In the genomic region with DNA sequence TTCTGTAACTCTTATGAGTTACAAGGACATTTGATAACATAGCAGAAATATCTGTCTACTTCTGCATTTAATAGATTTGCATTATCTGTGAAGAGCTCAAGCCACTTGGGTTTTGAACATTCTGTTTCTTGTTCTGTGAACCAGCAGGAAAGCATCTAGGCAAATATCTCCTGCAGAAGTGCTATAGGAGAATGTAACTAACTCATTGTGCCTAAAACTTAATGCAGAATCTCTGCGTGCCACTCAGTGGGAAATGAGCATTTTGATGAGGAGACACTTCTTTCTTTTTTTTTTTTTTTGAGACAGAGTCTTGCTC, we compare ENCODE assay signal across 16 cellular contexts.
DNase-seq lines count a peak whose midpoint lies in the region; ATAC-seq, FAIRE-seq and TF ChIP-seq lines count a peak whose summit lies in the region.
"Had no signal": no experiment of that assay in that cellular context is flagged by ENCODE, and none has a peak within 500 bp of the region (broad histone marks: within the 10 kb centered on the region; RNA-seq: fewer than 3 reads in every experiment).

No MANE protein-coding gene starts in this region.

- CTCF ChIA-PET in K562 (lab: Yijun Ruan, JAX; ENCODE audit: low intra/inter-chr PET ratio), result no interaction called here
- CTCF ChIA-PET in HepG2 (lab: Yijun Ruan, JAX; ENCODE audit: low intra/inter-chr PET ratio, low total read pairs), result no interaction called here
- CTCF ChIA-PET in CD4-positive, alpha-beta memory T cell (lab: Charles Lee; ENCODE audit: partially characterized antibody), result interaction anchor here (0.7 to 4.0 kb wide), 4 partner anchors 9 to 486 kb away, joined by 3 to 22 read pairs (median 4); no protein-coding TSS in a partner anchor

- H2AFZ ChIP-seq in K562 (ENCODE audit: low read depth, low read length) (no peak overlapping the region), HepG2 (ENCODE audit: low read length) (no peak overlapping the region)

- no peaks in the 10 kb centered on the region for H4K20me1 ChIP-seq in BLaER1 treated with 17β-estradiol and CSF1 and Interleukin-3, amounts not matched to agents 10 nM and 100 nM
- H4K20me1 ChIP-seq in K562 (replicated peaks; ENCODE audit: control insufficient read depth, insufficient read depth, low read length) (no peaks in the 10 kb centered on the region), HepG2 (ENCODE audit: insufficient read depth, low read length) (no peaks in the 10 kb centered on the region)

- H3K4me3 Mint-ChIP-seq in stimulated activated memory B cell treated with anti-CD40 and anti-IgM and Interleukin-4, amounts not matched to agents 10 μg/mL and 1 μg/mL and 100 μg/mL, for 72 hours, result no peak overlapping the region
- no peak overlapping the region for H3K4me3 Mint-ChIP-seq in CD4-positive, alpha-beta memory T cell
- H3K4me3 Mint-ChIP-seq: activated naive CD8-positive, alpha-beta T cell treated with anti-CD3 and anti-CD28 coated beads, Interleukin-2, amount 10 ng/mL, durations not matched to agents 7 days and 5 days; T-helper 17 cell had no signal

- no peaks in the 10 kb centered on the region for H3K27me3 Mint-ChIP-seq in stimulated activated memory B cell treated with anti-CD40 and anti-IgM and Interleukin-4, amounts not matched to agents 10 μg/mL and 1 μg/mL and 100 μg/mL, for 72 hours
- H3K27me3 Mint-ChIP-seq in CD4-positive, alpha-beta memory T cell, result peaks cover 0 to 3% of the 10 kb centered on the region in 2 donors
- H3K27me3 Mint-ChIP-seq: T-helper 17 cell had no signal

- no peaks in the 10 kb centered on the region for H3K36me3 ChIP-seq in BLaER1 treated with 17β-estradiol and CSF1 and Interleukin-3, amounts not matched to agents 10 nM and 100 nM
- H3K36me3 ChIP-seq in K562 (ENCODE audit: control insufficient read depth, insufficient read depth, low read length), result no peaks in the 10 kb centered on the region
- no peaks in the 10 kb centered on the region for H3K36me3 ChIP-seq in HepG2 (replicated peaks in 1 of 2; ENCODE audit: control insufficient read depth in 1 of 2, insufficient read depth in 2 of 2, low read length in 2 of 2)
- no peaks in the 10 kb centered on the region for H3K36me3 ChIP-seq in small intestine (ENCODE audit: control insufficient read depth in 2 of 2, insufficient read depth in 2 of 2, low read length in 2 of 2)
- H3K36me3 ChIP-seq in CD4-positive, alpha-beta memory T cell (ENCODE audit: insufficient read depth, low read length), result no peaks in the 10 kb centered on the region
- H3K36me3 ChIP-seq: ovary had no signal

- peak overlapping the region in 9 of 11 experiments; percentile 30 to 70 (median 64); a peak in 17 of 22 replicates for H3K27ac ChIP-seq in BLaER1 treated with 17β-estradiol and CSF1 and Interleukin-3, amounts not matched to agents 10 nM and 100 nM
- H3K27ac ChIP-seq in K562 (ENCODE audit: extremely low read depth, low read depth, low read length), result no peak overlapping the region
- H3K27ac ChIP-seq in HepG2 (ENCODE audit: extremely low read length, insufficient read depth, low read length), result no peak overlapping the region
- H3K27ac ChIP-seq in small intestine (ENCODE audit: low read depth in 1 of 2, low read length in 1 of 2), result peak overlapping the region in 1 of 2 donors; percentile 64
- H3K27ac ChIP-seq in CD4-positive, alpha-beta memory T cell (ENCODE audit: low read depth, low read length), result no peak overlapping the region

- H3K4me2 ChIP-seq in BLaER1 treated with 17β-estradiol and CSF1 and Interleukin-3, amounts not matched to agents 10 nM and 100 nM, result peak overlapping the region; percentile 37 to 78 (median 51); a peak in 19 of 22 replicates
- H3K4me2 ChIP-seq in K562 (ENCODE audit: insufficient read depth, low read length) (no peak overlapping the region), HepG2 (ENCODE audit: low read depth, low read length) (0 out of 2 replicates have a peak overlapping the region, but pooled peaks have one; percentile 29)

- H3K9ac ChIP-seq in BLaER1 treated with 17β-estradiol and CSF1 and Interleukin-3, amounts not matched to agents 10 nM and 100 nM, result peak overlapping the region in 1 of 11 experiments; percentile 10; a peak in 1 of 22 replicates
- H3K9ac ChIP-seq in K562 (ENCODE audit: insufficient read depth in 1 of 2, low read depth in 2 of 2, low read length in 2 of 2), result no peak overlapping the region
- H3K9ac ChIP-seq in HepG2 (ENCODE audit: insufficient read depth, low read depth, low read length), result no peak overlapping the region

- no peak for FAIRE-seq in K562 (lab: Jason Lieb, UNC)
- no peak for FAIRE-seq in HepG2 (lab: Jason Lieb, UNC)
- FAIRE-seq in small intestine (lab: Jason Lieb, UNC), result no peak

- in situ Hi-C loops in K562 (cut with MboI) (loop anchor here (5.0 kb wide), 1 partner anchor 224 kb away; no protein-coding TSS in a partner anchor), HepG2 (cut with HindIII; ENCODE audit: extremely low pct_ligation_motif_present, low pct_unique_long_range_greater_than_20kb) (loop anchor here (10.0 kb wide), 1 partner anchor 221 kb away; no protein-coding TSS in a partner anchor)

- peaks cover 23% of the 10 kb centered on the region for H3K4me1 Mint-ChIP-seq in stimulated activated memory B cell treated with anti-CD40 and anti-IgM and Interleukin-4, amounts not matched to agents 10 μg/mL and 1 μg/mL and 100 μg/mL, for 72 hours
- H3K4me1 Mint-ChIP-seq in CD4-positive, alpha-beta memory T cell, result peaks cover 0 to 3% (median under 1%) of the 10 kb centered on the region in 4 donors

- H3K9me1 ChIP-seq in K562 (ENCODE audit: control insufficient read depth, insufficient read depth, low read length), result no peaks in the 10 kb centered on the region

- BruUV-seq in K562 (replicated peaks; lab: Mats Ljungman, UMichigan) (no TSS peak), HepG2 (replicated peaks; lab: Mats Ljungman, UMichigan) (no TSS peak)

- H3K27me3 ChIP-seq in BLaER1 treated with 17β-estradiol and CSF1 and Interleukin-3, amounts not matched to agents 10 nM and 100 nM, result no peaks in the 10 kb centered on the region
- H3K27me3 ChIP-seq in K562 (ENCODE audit: control insufficient read depth in 2 of 2, insufficient read depth in 2 of 2, low read length in 2 of 2) (no peaks in the 10 kb centered on the region), HepG2 (ENCODE audit: control insufficient read depth in 1 of 2, insufficient read depth in 2 of 2, low read length in 2 of 2) (no peaks in the 10 kb centered on the region), small intestine (ENCODE audit: control insufficient read depth in 2 of 2, insufficient read depth in 2 of 2, low read length in 2 of 2) (no peaks in the 10 kb centered on the region)
- no peaks in the 10 kb centered on the region for H3K27me3 ChIP-seq in CD4-positive, alpha-beta memory T cell (ENCODE audit: insufficient read depth, low read length)
- H3K27me3 ChIP-seq: ovary had no signal

- no peaks in the 10 kb centered on the region for H3K9me3 ChIP-seq in BLaER1 treated with 17β-estradiol and CSF1 and Interleukin-3, amounts not matched to agents 10 nM and 100 nM (replicated peaks in 1 of 11)
- H3K9me3 ChIP-seq in K562 (replicated peaks; ENCODE audit: control insufficient read depth, insufficient read depth, low read depth, low read length) (no peaks in the 10 kb centered on the region), HepG2 (ENCODE audit: low read length) (no peaks in the 10 kb centered on the region), small intestine (ENCODE audit: control insufficient read depth, low read depth) (no peaks in the 10 kb centered on the region)
- H3K9me3 ChIP-seq in CD4-positive, alpha-beta memory T cell (ENCODE audit: control insufficient read depth in 1 of 2, low read length in 2 of 2), result no peaks in the 10 kb centered on the region
- H3K9me3 ChIP-seq: ovary had no signal

- TF ChIP-seq EP300 in K562 (IDR thresholded peaks at IDR 0.05; ENCODE audit: low read length) (no peak), HepG2 (IDR thresholded peaks at IDR 0.05; ENCODE audit: low read depth in 2 of 2, low read length in 2 of 2) (no peak), HepG2 (CRISPR knock-in tag; IDR thresholded peaks at IDR 0.05; ENCODE audit: borderline replicate concordance) (no peak)

- no peak for ATAC-seq in K562
- no peak for ATAC-seq in HepG2
- ATAC-seq in stimulated activated memory B cell treated with anti-CD40 and anti-IgM and Interleukin-4, amounts not matched to agents 10 μg/mL and 1 μg/mL and 100 μg/mL, for 72 hours, result no peak
- no peak for ATAC-seq in GM19455 (IDR thresholded peaks at IDR 0.05; ENCODE audit: unreplicated experiment)
- ATAC-seq: left colon, T-helper 17 cell had no signal

- H3K79me2 ChIP-seq in K562 (ENCODE audit: control insufficient read depth, insufficient read depth, low read length), result no peaks in the 10 kb centered on the region
- no peaks in the 10 kb centered on the region for H3K79me2 ChIP-seq in HepG2 (ENCODE audit: insufficient read depth, low read length)

- H3K4me1 ChIP-seq in BLaER1 treated with 17β-estradiol and CSF1 and Interleukin-3, amounts not matched to agents 10 nM and 100 nM, result peaks cover 9 to 28% (median 22%) of the 10 kb centered on the region in 10 experiments
- H3K4me1 ChIP-seq in K562 (replicated peaks in 1 of 2; ENCODE audit: control insufficient read depth in 2 of 2, insufficient read depth in 2 of 2, low read length in 2 of 2) (peaks cover 0 to 2% of the 10 kb centered on the region in 2 experiments; a peak in 1 of 5 replicates), HepG2 (ENCODE audit: insufficient read depth, low read length) (peaks cover 51% of the 10 kb centered on the region), small intestine (ENCODE audit: control insufficient read depth in 2 of 2, insufficient read depth in 1 of 2, low read depth in 1 of 2, low read length in 1 of 2) (peaks cover 0 to 2% of the 10 kb centered on the region in 2 donors)
- H3K4me1 ChIP-seq in CD4-positive, alpha-beta memory T cell (ENCODE audit: insufficient read depth, low read length), result no peaks in the 10 kb centered on the region

- POLR2A ChIA-PET in K562 (lab: Yijun Ruan, JAX) (interaction anchor here (1.1 to 1.6 kb wide), 4 partner anchors 9 to 194 kb away, joined by 3 to 6 read pairs (median 4); partner anchors contain the start of gene MYL12A), HepG2 (lab: Yijun Ruan, JAX) (interaction anchor here (0.6 to 1.1 kb wide), 2 partner anchors 90 to 94 kb away, joined by 3 to 6 read pairs; no protein-coding TSS in a partner anchor)
- POLR2A ChIA-PET in CD4-positive, alpha-beta memory T cell (lab: Charles Lee; ENCODE audit: partially characterized antibody), result no interaction called here

- TF ChIP-seq CTCF in K562 (IDR thresholded peaks at IDR 0.05 in 2 of 3, conservative IDR thresholded peaks at IDR 0.05 in 1 of 3; ENCODE audit: insufficient read depth in 2 of 3, low read depth in 1 of 3, low read length in 3 of 3), result no peak
- TF ChIP-seq CTCF in HepG2 (CRISPR knock-in tag; IDR thresholded peaks at IDR 0.05), result no peak

- WGBS in K562 (ENCODE audit: insufficient coverage, low coverage, missing lambda C conversion rate), result 25% methylated on average over 1 of the region's 1 CpG
- 76% methylated on average over 1 of the region's 1 CpG for WGBS in HepG2 (ENCODE audit: low lambda C conversion rate)
- WGBS in small intestine, 3 donors, result 77 to 92% (median 90%) methylated on average over 1 of the region's 1 CpG

- TF ChIP-seq RAD21 in K562 (CRISPR knock-in tag; conservative IDR thresholded peaks at IDR 0.05 in 1 of 2, IDR thresholded peaks at IDR 0.05 in 1 of 2) (no peak), HepG2 (CRISPR knock-in tag; IDR thresholded peaks at IDR 0.05) (no peak)

- TF ChIP-seq POLR2A in K562 (conservative IDR thresholded peaks at IDR 0.05) (no peak), HepG2 (IDR thresholded peaks at IDR 0.05; ENCODE audit: insufficient read depth in 1 of 2, low read depth in 2 of 2, low read length in 2 of 2) (no peak)

- H3K9me3 Mint-ChIP-seq in stimulated activated memory B cell treated with anti-CD40 and anti-IgM and Interleukin-4, amounts not matched to agents 10 μg/mL and 1 μg/mL and 100 μg/mL, for 72 hours, result no peaks in the 10 kb centered on the region
- H3K9me3 Mint-ChIP-seq in CD4-positive, alpha-beta memory T cell, result no peaks in the 10 kb centered on the region
- H3K9me3 Mint-ChIP-seq: activated naive CD8-positive, alpha-beta T cell treated with anti-CD3 and anti-CD28 coated beads, Interleukin-2, amount 10 ng/mL, durations not matched to agents 7 days and 5 days had no signal

- peak overlapping the region; percentile 42 for H3K27ac Mint-ChIP-seq in stimulated activated memory B cell treated with anti-CD40 and anti-IgM and Interleukin-4, amounts not matched to agents 10 μg/mL and 1 μg/mL and 100 μg/mL, for 72 hours
- H3K27ac Mint-ChIP-seq in CD4-positive, alpha-beta memory T cell, result no peak overlapping the region
- H3K27ac Mint-ChIP-seq: activated naive CD8-positive, alpha-beta T cell treated with anti-CD3 and anti-CD28 coated beads, Interleukin-2, amount 10 ng/mL, durations not matched to agents 7 days and 5 days; T-helper 17 cell had no signal

- intact Hi-C loops in K562 (cut with micrococcal nuclease) (no loop called here), HepG2 (cut with micrococcal nuclease; ENCODE audit: unreplicated experiment) (no loop called here)
- intact Hi-C loops in CD4-positive, alpha-beta memory T cell (cut with micrococcal nuclease), result no loop called here

- DNase-seq in K562 (ENCODE audit: extremely low read depth in 1 of 4, low spot score in 3 of 4) (no peak), HepG2 (ENCODE audit: low spot score) (no peak), globus pallidus (ENCODE audit: low spot score) (no peak), small intestine (no peak)
- no peak for DNase-seq in CD4-positive, alpha-beta memory T cell
- DNase-seq: activated CD4-positive, CD25-positive, alpha-beta regulatory T cell; activated naive CD8-positive, alpha-beta T cell treated with anti-CD3 and anti-CD28 coated beads, Interleukin-2, amount 10 ng/mL, durations not matched to agents 7 days and 5 days; effector CD8-positive, alpha-beta T cell; left colon; NCI-H2171; ovary; stimulated activated CD4-positive, alpha-beta T cell treated with anti-CD3 and anti-CD28 coated beads, Interleukin-12 subunit alpha, Interleukin-12 subunit beta, amount 100 ng/mL, for 4 hours; T-helper 17 cell had no signal

- H3K36me3 Mint-ChIP-seq in stimulated activated memory B cell treated with anti-CD40 and anti-IgM and Interleukin-4, amounts not matched to agents 10 μg/mL and 1 μg/mL and 100 μg/mL, for 72 hours, result no peaks in the 10 kb centered on the region
- H3K36me3 Mint-ChIP-seq in CD4-positive, alpha-beta memory T cell, result no peaks in the 10 kb centered on the region
- H3K36me3 Mint-ChIP-seq: activated naive CD8-positive, alpha-beta T cell treated with anti-CD3 and anti-CD28 coated beads, Interleukin-2, amount 10 ng/mL, durations not matched to agents 7 days and 5 days had no signal

- H3K4me3 ChIP-seq in BLaER1 treated with 17β-estradiol and CSF1 and Interleukin-3, amounts not matched to agents 10 nM and 100 nM, result no peak overlapping the region
- H3K4me3 ChIP-seq in K562 (no peak overlapping the region), HepG2 (replicated peaks in 1 of 3; ENCODE audit: insufficient read depth in 1 of 3, low read depth in 2 of 3, low read length in 3 of 3) (no peak overlapping the region), small intestine (ENCODE audit: low read depth in 1 of 2, low read length in 2 of 2) (no peak overlapping the region)
- no peak overlapping the region for H3K4me3 ChIP-seq in CD4-positive, alpha-beta memory T cell (ENCODE audit: low read length in 2 of 2)
- H3K4me3 ChIP-seq: ovary had no signal

Comparison
In these comparisons a context has a peak if more than half of its experiments do, and no peak if none do; other contexts are left out.
1. H3K27ac ChIP-seq: peak in BLaER1 treated with 17β-estradiol and CSF1 and Interleukin-3, amounts not matched to agents 10 nM and 100 nM (9 of 11); none in K562 (single experiment), HepG2 (single experiment) and CD4-positive, alpha-beta memory T cell (single experiment).